14 cellular contexts compared by ENCODE assay signal in the genomic region with DNA sequence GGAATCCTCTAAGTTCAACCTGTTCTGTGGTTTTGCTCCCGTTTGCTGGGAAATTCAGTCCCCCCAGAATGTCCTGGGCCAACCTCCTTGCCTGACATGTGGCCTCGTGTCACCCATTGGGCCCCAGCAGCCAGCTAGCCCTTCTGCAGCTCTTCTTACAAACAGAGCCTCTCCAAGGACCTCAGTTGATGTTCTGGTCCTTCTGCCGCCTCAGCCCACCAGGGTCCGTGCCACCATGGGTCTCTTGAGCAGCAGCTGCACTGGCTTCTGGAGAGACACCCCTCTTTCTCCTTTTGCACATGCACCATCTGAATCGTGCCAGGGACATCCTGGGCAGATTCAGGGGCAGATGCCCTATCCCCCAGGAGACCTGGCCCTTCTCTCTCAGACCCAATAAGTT.
DNase-seq lines count a peak whose midpoint lies in the region; FAIRE-seq and TF ChIP-seq lines count a peak whose summit lies in the region.
"Had no signal": no experiment of that assay in that cellular context is flagged by ENCODE, and none has a peak within 500 bp of the region (broad histone marks: within the 10 kb centered on the region; RNA-seq: fewer than 3 reads in every experiment).

No MANE protein-coding gene starts in this region.

- intact Hi-C loops in posterior vena cava (cut with DNase I) = no loop called here

- peaks cover 7% of the 10 kb centered on the region for H3K36me3 Mint-ChIP-seq in endodermal cell (ENCODE audit: low read depth)
- no peaks in the 10 kb centered on the region for H3K36me3 Mint-ChIP-seq in neural progenitor cell
- H3K36me3 Mint-ChIP-seq: CD14-positive monocyte; CD8-positive, alpha-beta T cell had no signal

- H4K20me1 ChIP-seq in neural progenitor cell (ENCODE audit: low read depth) = no peaks in the 10 kb centered on the region

- H3K9ac ChIP-seq in endodermal cell (ENCODE audit: extremely low read depth, low read length, poor library complexity, severe bottlenecking) = no peak overlapping the region
- no peak overlapping the region for H3K9ac ChIP-seq in neural progenitor cell

- H3K36me3 ChIP-seq in endodermal cell (ENCODE audit: control insufficient read depth, insufficient read depth, low read length) (no peaks in the 10 kb centered on the region), neural progenitor cell (no peaks in the 10 kb centered on the region)

- H3K27ac Mint-ChIP-seq in endodermal cell (no peak overlapping the region), neural progenitor cell (no peak overlapping the region)
- H3K27ac Mint-ChIP-seq: CD14-positive monocyte; CD8-positive, alpha-beta T cell had no signal

- peaks cover 54% of the 10 kb centered on the region for H3K27me3 Mint-ChIP-seq in endodermal cell (ENCODE audit: insufficient read depth)
- H3K27me3 Mint-ChIP-seq in neural progenitor cell (ENCODE audit: insufficient read depth, low read depth) = peaks cover 23% of the 10 kb centered on the region

- H3K27ac ChIP-seq in endodermal cell (ENCODE audit: low read depth, low read length) (no peak overlapping the region), neural progenitor cell (no peak overlapping the region)
- H3K27ac ChIP-seq: A549 had no signal

- peak; percentile 13 for DNase-seq in 8988T
- peak; percentile 10 for DNase-seq in GM12892 (ENCODE audit: insufficient read length)
- peak; percentile 26 for DNase-seq in endodermal cell
- peak; percentile 43 for DNase-seq in posterior vena cava (ENCODE audit: low spot score)
- DNase-seq in neural progenitor cell (ENCODE audit: low spot score) = no peak
- DNase-seq in putamen (ENCODE audit: low spot score) = no peak
- no peak for DNase-seq in NK-92 treated with Interleukin-12 subunit alpha and Interleukin-12 subunit beta, amount 100 ng/mL, for 24 hours (lab: John Stamatoyannopoulos, UW)
- DNase-seq in effector CD8-positive, alpha-beta T cell (lab: John Stamatoyannopoulos, UW) = no peak
- DNase-seq: CD8-positive, alpha-beta T cell; COR-L47; DND-41; GDM1 had no signal

- no peak overlapping the region for H2AFZ ChIP-seq in neural progenitor cell (replicated peaks)

- no peak for TF ChIP-seq POLR2A in GM12892 (IDR thresholded peaks at IDR 0.05; ENCODE audit: low read depth, low read length)

- H3K27me3 ChIP-seq in endodermal cell (ENCODE audit: control insufficient read depth, insufficient read depth, low read length, poor library complexity, severe bottlenecking) (peaks cover 5% of the 10 kb centered on the region), neural progenitor cell (peaks cover 52% of the 10 kb centered on the region)

- H3K4me3 Mint-ChIP-seq in endodermal cell (no peak overlapping the region), neural progenitor cell (no peak overlapping the region)
- H3K4me3 Mint-ChIP-seq: CD14-positive monocyte; CD8-positive, alpha-beta T cell had no signal

- no peaks in the 10 kb centered on the region for H3F3A ChIP-seq in neural progenitor cell (ENCODE audit: low read depth)

- H3K9me3 ChIP-seq in endodermal cell (ENCODE audit: control insufficient read depth, low read length) (no peaks in the 10 kb centered on the region), neural progenitor cell (ENCODE audit: low read depth) (no peaks in the 10 kb centered on the region)
- H3K9me3 ChIP-seq: A549 had no signal

- H3K4me1 ChIP-seq in endodermal cell (ENCODE audit: control insufficient read depth, insufficient read depth, low read length) (peaks cover 13% of the 10 kb centered on the region), neural progenitor cell (peaks cover 10% of the 10 kb centered on the region)
- H3K4me1 ChIP-seq: A549 had no signal

- H3K79me2 ChIP-seq in neural progenitor cell (ENCODE audit: low read depth) = no peaks in the 10 kb centered on the region

- no peak overlapping the region for H3K4me2 ChIP-seq in neural progenitor cell
- H3K4me2 ChIP-seq: A549 had no signal

- H3K9me3 Mint-ChIP-seq in endodermal cell (no peaks in the 10 kb centered on the region), neural progenitor cell (no peaks in the 10 kb centered on the region)
- H3K9me3 Mint-ChIP-seq: CD14-positive monocyte; CD8-positive, alpha-beta T cell had no signal

- H3K4me3 ChIP-seq in endodermal cell (ENCODE audit: low read length) = no peak overlapping the region
- H3K4me3 ChIP-seq in neural progenitor cell = no peak overlapping the region
- H3K4me3 ChIP-seq: A549 had no signal

- TF ChIP-seq CTCF in endodermal cell (conservative IDR thresholded peaks at IDR 0.05) = no peak
- TF ChIP-seq CTCF in neural progenitor cell (IDR thresholded peaks at IDR 0.05) = no peak

- 86 to 92% methylated on average over 5 of the region's 5 CpGs for WGBS in endodermal cell (ENCODE audit: insufficient coverage in 1 of 2, insufficient read length in 1 of 2), 2 experiments

- H3K4me1 Mint-ChIP-seq in endodermal cell (peaks cover 7% of the 10 kb centered on the region), neural progenitor cell (peaks cover 34% of the 10 kb centered on the region)
- H3K4me1 Mint-ChIP-seq: CD14-positive monocyte had no signal

- no peak for FAIRE-seq in GM12892 (lab: Jason Lieb, UNC)
- FAIRE-seq: A549 had no signal

Comparison
In these comparisons a context has a peak if more than half of its experiments do, and no peak if none do; other contexts are left out.
1. DNase-seq: peak in 8988T (single experiment), GM12892 (single experiment), endodermal cell (single experiment) and posterior vena cava (single experiment); none in neural progenitor cell (single experiment), putamen (single experiment), NK-92 treated with Interleukin-12 subunit alpha and Interleukin-12 subunit beta, amount 100 ng/mL, for 24 hours (single experiment) and effector CD8-positive, alpha-beta T cell (single experiment).